Comparison of ENCODE assay signal across 24 cellular contexts in the genomic region with DNA sequence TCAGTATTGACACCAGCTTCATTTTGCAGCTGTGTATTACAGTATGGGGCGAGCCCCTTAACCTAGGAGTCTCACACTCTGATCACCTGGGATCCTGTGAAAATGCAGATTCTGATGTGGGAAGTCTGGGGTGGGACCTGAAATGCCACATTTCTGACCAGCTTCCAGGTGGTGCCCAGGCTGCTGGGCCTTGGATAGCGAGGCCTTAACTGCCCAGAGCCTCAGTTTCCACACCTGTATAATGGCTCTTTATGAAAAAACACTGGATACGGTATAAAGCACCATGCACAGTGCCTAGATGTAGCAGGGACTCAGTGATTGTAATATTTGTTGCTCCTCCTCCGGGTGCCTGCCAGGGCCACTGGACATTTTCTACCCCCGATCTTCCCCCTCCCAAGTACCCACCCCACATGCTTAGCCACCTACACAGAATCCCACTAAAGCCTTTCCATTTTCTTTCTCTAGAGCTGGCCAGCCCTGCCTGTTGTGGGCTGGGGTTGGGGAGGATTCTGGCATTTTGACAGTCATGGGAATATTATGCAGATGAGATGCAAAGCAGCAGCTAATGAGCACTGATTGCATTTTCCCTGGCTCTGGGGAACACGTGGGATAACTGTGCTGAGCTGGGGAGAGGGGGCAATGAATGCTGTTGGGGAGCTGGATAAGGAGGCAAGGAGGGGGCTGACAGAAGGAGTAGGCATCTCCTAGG. TPM values are rescaled to one million over a fixed set of nuclear protein-coding genes. Genes with fewer than 3 reads are reported as not detected.
A peak's percentile ranks its signal among the peaks of the same experiment; 100 is the strongest.
DNase-seq lines count a peak whose midpoint lies in the region; ATAC-seq, FAIRE-seq and TF ChIP-seq lines count a peak whose summit lies in the region.
"Had no signal": no experiment of that assay in that cellular context is flagged by ENCODE, and none has a peak within 500 bp of the region (broad histone marks: within the 10 kb centered on the region; RNA-seq: fewer than 3 reads in every experiment).

No MANE protein-coding gene starts in this region.

- H4K20me1 ChIP-seq in K562 (replicated peaks; ENCODE audit: control insufficient read depth, insufficient read depth, low read length) (no peaks in the 10 kb centered on the region), HepG2 (ENCODE audit: insufficient read depth, low read length) (no peaks in the 10 kb centered on the region), osteoblast (ENCODE audit: insufficient read depth, low read length) (no peaks in the 10 kb centered on the region)
- H4K20me1 ChIP-seq: BLaER1 had no signal

- FAIRE-seq in K562 (lab: Jason Lieb, UNC) (no peak), HepG2 (lab: Jason Lieb, UNC) (no peak)
- FAIRE-seq: A549 had no signal

- intact Hi-C loops in K562 (cut with micrococcal nuclease): no loop called here
- intact Hi-C loops in HepG2 (cut with micrococcal nuclease; ENCODE audit: unreplicated experiment): no loop called here

- DNase-seq in H7 (peak; percentile 26), K562 (ENCODE audit: extremely low read depth in 1 of 4, low spot score in 3 of 4) (no peak), HepG2 (ENCODE audit: low spot score) (no peak), osteoblast (ENCODE audit: insufficient read length, low spot score, missing footprints) (peak; percentile 55), coronary artery (ENCODE audit: low spot score) (no peak), occipital lobe (lab: John Stamatoyannopoulos, UW) (no peak)
- DNase-seq: CD4-positive, alpha-beta memory T cell; DMS153; GDM1; GM23248; NCI-H1092 treated with DMSO at 0.1 percent for 48 hours; NCI-H146; NCI-H2029 treated with DMSO at 0.1 percent for 48 hours; NCI-H2171 had no signal

- H2AFZ ChIP-seq in K562 (ENCODE audit: low read depth, low read length) (no peak overlapping the region), HepG2 (ENCODE audit: low read length) (no peak overlapping the region), osteoblast (ENCODE audit: low read length) (no peak overlapping the region)
- H2AFZ ChIP-seq: GM23248 had no signal

- H3K9ac ChIP-seq in K562 (ENCODE audit: insufficient read depth in 1 of 2, low read depth in 2 of 2, low read length in 2 of 2) (no peak overlapping the region), HepG2 (ENCODE audit: insufficient read depth, low read depth, low read length) (no peak overlapping the region)
- H3K9ac ChIP-seq: BLaER1, GM23248 had no signal

- H3K9me3 ChIP-seq in K562 (replicated peaks; ENCODE audit: control insufficient read depth, insufficient read depth, low read depth, low read length) (no peaks in the 10 kb centered on the region), HepG2 (ENCODE audit: low read length) (no peaks in the 10 kb centered on the region), osteoblast (ENCODE audit: low read depth, low read length) (no peaks in the 10 kb centered on the region)

- no peak overlapping the region for H3K27ac ChIP-seq in K562 (ENCODE audit: extremely low read depth, low read depth, low read length)
- H3K27ac ChIP-seq in HepG2 (ENCODE audit: extremely low read length, insufficient read depth, low read length): no peak overlapping the region
- H3K27ac ChIP-seq in osteoblast (ENCODE audit: low read depth, low read length): no peak overlapping the region
- H3K27ac ChIP-seq in coronary artery: no peak overlapping the region
- H3K27ac ChIP-seq: A549, BLaER1, GM23248, SJSA1 had no signal

- in situ Hi-C loops in K562 (cut with MboI): no loop called here
- in situ Hi-C loops in HepG2 (cut with HindIII; ENCODE audit: extremely low pct_ligation_motif_present, low pct_unique_long_range_greater_than_20kb): no loop called here

- WGBS in K562 (ENCODE audit: insufficient coverage, low coverage, missing lambda C conversion rate): 22% methylated on average over 6 of the region's 6 CpGs
- 28% methylated on average over 5 of the region's 6 CpGs for WGBS in HepG2 (ENCODE audit: low lambda C conversion rate)

- peaks cover 14% of the 10 kb centered on the region for H3K27me3 ChIP-seq in H7 (ENCODE audit: control insufficient read depth, insufficient read depth, low read length)
- H3K27me3 ChIP-seq in K562 (ENCODE audit: control insufficient read depth in 2 of 2, insufficient read depth in 2 of 2, low read length in 2 of 2): no peaks in the 10 kb centered on the region
- peaks cover 3 to 34% of the 10 kb centered on the region in 2 experiments; a peak in 3 of 5 replicates for H3K27me3 ChIP-seq in HepG2 (ENCODE audit: control insufficient read depth in 1 of 2, insufficient read depth in 2 of 2, low read length in 2 of 2)
- peaks cover 23% of the 10 kb centered on the region for H3K27me3 ChIP-seq in osteoblast (ENCODE audit: insufficient read depth, low read length)
- H3K27me3 ChIP-seq: BLaER1, SJSA1 had no signal

- H3K9me1 ChIP-seq in K562 (ENCODE audit: control insufficient read depth, insufficient read depth, low read length): peaks cover 4% of the 10 kb centered on the region

- CTCF ChIA-PET in K562 (lab: Yijun Ruan, JAX; ENCODE audit: low intra/inter-chr PET ratio) (no interaction called here), HepG2 (lab: Yijun Ruan, JAX; ENCODE audit: low intra/inter-chr PET ratio, low total read pairs) (no interaction called here)

- ATAC-seq in K562 (no peak), HepG2 (no peak), HG03354 (IDR thresholded peaks at IDR 0.05; ENCODE audit: poor library complexity, severe bottlenecking, unreplicated experiment) (no peak), HG02970 (IDR thresholded peaks at IDR 0.05; ENCODE audit: low FRiP score, unreplicated experiment) (no peak)
- ATAC-seq: A549, HCT116, Panc1 had no signal

- TF ChIP-seq RAD21 in K562 (CRISPR knock-in tag; conservative IDR thresholded peaks at IDR 0.05 in 1 of 2, IDR thresholded peaks at IDR 0.05 in 1 of 2): no peak
- TF ChIP-seq RAD21 in HepG2 (CRISPR knock-in tag; IDR thresholded peaks at IDR 0.05): no peak

- no TSS peak for BruUV-seq in K562 (replicated peaks; lab: Mats Ljungman, UMichigan)
- no TSS peak for BruUV-seq in HepG2 (replicated peaks; lab: Mats Ljungman, UMichigan)

- H3K79me2 ChIP-seq in K562 (ENCODE audit: control insufficient read depth, insufficient read depth, low read length): no peaks in the 10 kb centered on the region
- no peaks in the 10 kb centered on the region for H3K79me2 ChIP-seq in HepG2 (ENCODE audit: insufficient read depth, low read length)
- H3K79me2 ChIP-seq in osteoblast (ENCODE audit: insufficient read depth, low read length): no peaks in the 10 kb centered on the region

- TF ChIP-seq EP300 in K562 (IDR thresholded peaks at IDR 0.05; ENCODE audit: low read length): no peak
- TF ChIP-seq EP300 in HepG2 (IDR thresholded peaks at IDR 0.05; ENCODE audit: low read depth in 2 of 2, low read length in 2 of 2): no peak
- no peak for TF ChIP-seq EP300 in HepG2 (CRISPR knock-in tag; IDR thresholded peaks at IDR 0.05; ENCODE audit: borderline replicate concordance)

- no peak overlapping the region for H3K4me2 ChIP-seq in K562 (ENCODE audit: insufficient read depth, low read length)
- H3K4me2 ChIP-seq in HepG2 (ENCODE audit: low read depth, low read length): no peak overlapping the region
- H3K4me2 ChIP-seq in osteoblast (ENCODE audit: insufficient read depth, low read length): no peak overlapping the region
- H3K4me2 ChIP-seq: A549, BLaER1 had no signal

- peaks cover 10 to 27% of the 10 kb centered on the region in 2 experiments; a peak in 4 of 5 replicates for H3K4me1 ChIP-seq in K562 (replicated peaks in 1 of 2; ENCODE audit: control insufficient read depth in 2 of 2, insufficient read depth in 2 of 2, low read length in 2 of 2)
- no peaks in the 10 kb centered on the region for H3K4me1 ChIP-seq in HepG2 (ENCODE audit: insufficient read depth, low read length)
- no peaks in the 10 kb centered on the region for H3K4me1 ChIP-seq in osteoblast (ENCODE audit: insufficient read depth, low read length)
- H3K4me1 ChIP-seq: A549, SJSA1 had no signal

- no peak for TF ChIP-seq CTCF in K562 (IDR thresholded peaks at IDR 0.05 in 2 of 3, conservative IDR thresholded peaks at IDR 0.05 in 1 of 3; ENCODE audit: insufficient read depth in 2 of 3, low read depth in 1 of 3, low read length in 3 of 3)
- no peak for TF ChIP-seq CTCF in HepG2 (CRISPR knock-in tag; IDR thresholded peaks at IDR 0.05)
- TF ChIP-seq CTCF in osteoblast (IDR thresholded peaks at IDR 0.05; ENCODE audit: extremely low read depth, low read depth, low read length): no peak
- TF ChIP-seq CTCF in coronary artery (IDR thresholded peaks at IDR 0.05): no peak

- H3K4me3 ChIP-seq in H7 (ENCODE audit: insufficient read depth, low read depth, low read length): no peak overlapping the region
- H3K4me3 ChIP-seq in K562: no peak overlapping the region
- H3K4me3 ChIP-seq in HepG2 (replicated peaks in 1 of 3; ENCODE audit: insufficient read depth in 1 of 3, low read depth in 2 of 3, low read length in 3 of 3): no peak overlapping the region
- H3K4me3 ChIP-seq in osteoblast (ENCODE audit: insufficient read depth, low read length): no peak overlapping the region
- no peak overlapping the region for H3K4me3 ChIP-seq in coronary artery
- H3K4me3 ChIP-seq: A549, BLaER1, GM23248, SJSA1 had no signal

- no peaks in the 10 kb centered on the region for H3K36me3 ChIP-seq in H7 (replicated peaks; ENCODE audit: control insufficient read depth, insufficient read depth, low read length)
- no peaks in the 10 kb centered on the region for H3K36me3 ChIP-seq in K562 (ENCODE audit: control insufficient read depth, insufficient read depth, low read length)
- no peaks in the 10 kb centered on the region for H3K36me3 ChIP-seq in HepG2 (replicated peaks in 1 of 2; ENCODE audit: control insufficient read depth in 1 of 2, insufficient read depth in 2 of 2, low read length in 2 of 2)
- no peaks in the 10 kb centered on the region for H3K36me3 ChIP-seq in osteoblast (ENCODE audit: insufficient read depth, low read length)
- H3K36me3 ChIP-seq: BLaER1, SJSA1 had no signal

- TF ChIP-seq POLR2A in K562 (conservative IDR thresholded peaks at IDR 0.05) (no peak), HepG2 (IDR thresholded peaks at IDR 0.05; ENCODE audit: insufficient read depth in 1 of 2, low read depth in 2 of 2, low read length in 2 of 2) (no peak)

- POLR2A ChIA-PET in K562 (lab: Yijun Ruan, JAX) (interaction anchor here (0.6 to 0.8 kb wide), 2 partner anchors 11 to 15 kb away, joined by 3 to 5 read pairs; no protein-coding TSS in a partner anchor), HepG2 (lab: Yijun Ruan, JAX) (no interaction called here)

RNA-seq across cellular contexts. Expression of a gene that starts 44.8 kb away (rescaled TPM):
- total RNA-seq in H7 (2014; rRNA removed; shearing (Covaris generic)): 0.11 and 0.21 TPM in 2 replicates
- not detected in 2 replicates for total RNA-seq in K562 (2011; cell fraction: chromatin; rRNA removed; ENCODE audit: low replicate concordance)
- total RNA-seq in K562 (2011; cell fraction: nucleolus; rRNA removed): 0.13 TPM in 1 of 2 replicates, not detected in the other
- 0.29 TPM in 1 of 2 replicates, not detected in the other for total RNA-seq in K562 (2011; cell fraction: nucleoplasm; rRNA removed)
- total RNA-seq in K562 (2014; rRNA removed) (0.08 TPM in 1 of 2 replicates, not detected in the other), K562 (2014; rRNA removed; fragmentation: Illumina TruSeq; extraction: Trizol) (not detected in 2 replicates), K562 (2015; rRNA removed; fragmentation: Illumina TruSeq; extraction: Trizol) (0.11 and 0.15 TPM in 2 replicates), K562 (2021) (0.11 and 0.16 TPM in 2 replicates), HepG2 (2016; rRNA removed; fragmentation: Illumina TruSeq; extraction: Trizol) (not detected in 2 replicates), osteoblast (0.29 TPM in 1 of 2 replicates, not detected in the other), occipital lobe (not detected)
- polyA plus RNA-seq in K562 (2011; rRNA removed) (0.04 and 0.08 TPM in 2 replicates), K562 (2014; fragmentation: Illumina TruSeq; extraction: Trizol) (0.10 TPM in 1 of 2 replicates, not detected in the other), K562 (2014; fragmentation: Nextera tagmentation; extraction: Ambion mirVana) (not detected), K562 (2014; rRNA removed) (0.08 and 0.12 TPM in 2 replicates), HepG2 (2011; rRNA removed) (0.03 TPM in 1 of 2 replicates, not detected in the other)
- polyA plus RNA-seq in K562 (2011; cell fraction: cytosol; rRNA removed): 0.13 and 0.16 TPM in 2 replicates
- 0.23 and 0.35 TPM in 2 replicates for polyA plus RNA-seq in K562 (2011; cell fraction: nucleus; rRNA removed)
- 0.05 TPM in 1 of 2 replicates, not detected in the other for polyA plus RNA-seq in K562 (2012)
- polyA minus RNA-seq in K562 (2011; rRNA and poly(A)+ RNA removed): not detected in 2 replicates
- polyA minus RNA-seq in K562 (2011; cell fraction: cytosol; rRNA and poly(A)+ RNA removed): not detected in 2 replicates
- not detected in 2 replicates for polyA minus RNA-seq in K562 (2011; cell fraction: nucleus; rRNA and poly(A)+ RNA removed)
- total RNA-seq in HepG2 (2016; cell fraction: cytosol; rRNA removed; fragmentation: Illumina TruSeq; extraction: Trizol; ENCODE audit: low read depth): not detected in 2 replicates
- not detected in 2 replicates for total RNA-seq in HepG2 (2016; cell fraction: insoluble cytoplasmic fraction; rRNA removed; fragmentation: Illumina TruSeq; extraction: Trizol)
- not detected in 2 replicates for total RNA-seq in HepG2 (2016; cell fraction: membrane; rRNA removed; fragmentation: Illumina TruSeq; extraction: Trizol)
- not detected in 2 replicates for total RNA-seq in HepG2 (2016; cell fraction: nucleus; rRNA removed; fragmentation: Illumina TruSeq; extraction: Trizol)
- polyA plus RNA-seq in HepG2 (2011; cell fraction: cytosol; rRNA removed): not detected in 2 replicates
- 0.07 and 0.08 TPM in 2 replicates for polyA plus RNA-seq in HepG2 (2011; cell fraction: nucleus; rRNA removed)
- not detected in 2 replicates for polyA plus RNA-seq in HepG2 (2012)
- polyA plus RNA-seq in HepG2 (2016; cell fraction: cytosol; fragmentation: Illumina TruSeq; extraction: Trizol; ENCODE audit: low read depth): not detected in 2 replicates
- not detected in 2 replicates for polyA plus RNA-seq in HepG2 (2016; cell fraction: insoluble cytoplasmic fraction; fragmentation: Illumina TruSeq; extraction: Trizol; ENCODE audit: low read depth)
- polyA plus RNA-seq in HepG2 (2016; cell fraction: membrane; fragmentation: Illumina TruSeq; extraction: Trizol; ENCODE audit: low read depth): not detected in 2 replicates
- polyA plus RNA-seq in HepG2 (2016; cell fraction: nucleus; fragmentation: Illumina TruSeq; extraction: Trizol; ENCODE audit: insufficient read depth, low read depth): not detected in 2 replicates
- polyA minus RNA-seq in HepG2 (2011; rRNA and poly(A)+ RNA removed; ENCODE audit: low replicate concordance): not detected in 2 replicates
- not detected in 2 replicates for polyA minus RNA-seq in HepG2 (2011; cell fraction: cytosol; rRNA and poly(A)+ RNA removed)
- not detected in 2 replicates for polyA minus RNA-seq in HepG2 (2011; cell fraction: nucleus; rRNA and poly(A)+ RNA removed)
- total RNA-seq: CD4-positive, alpha-beta memory T cell; Daoy; GM23248; LHCN-M2; SJSA1 had no signal
- polyA plus RNA-seq: CD4-positive, alpha-beta memory T cell; GM23248; IgD-negative memory B cell had no signal

RNA-seq across cellular contexts. Expression of a gene that starts 45.5 kb away (rescaled TPM):
- 3.4 and 4.9 TPM in 2 replicates for total RNA-seq in H7 (2014; rRNA removed; shearing (Covaris generic))
- 1.5 and 2.1 TPM in 2 replicates for total RNA-seq in K562 (2011; cell fraction: chromatin; rRNA removed; ENCODE audit: low replicate concordance)
- 1.2 and 1.3 TPM in 2 replicates for total RNA-seq in K562 (2011; cell fraction: nucleolus; rRNA removed)
- total RNA-seq in K562 (2011; cell fraction: nucleoplasm; rRNA removed): 0.99 and 1.1 TPM in 2 replicates
- total RNA-seq in K562 (2014; rRNA removed) (0.41 and 0.45 TPM in 2 replicates), K562 (2014; rRNA removed; fragmentation: Illumina TruSeq; extraction: Trizol) (0.10 and 0.29 TPM in 2 replicates), K562 (2015; rRNA removed; fragmentation: Illumina TruSeq; extraction: Trizol) (0.22 and 0.23 TPM in 2 replicates), K562 (2021) (0.98 and 1.7 TPM in 2 replicates), HepG2 (2016; rRNA removed; fragmentation: Illumina TruSeq; extraction: Trizol) (not detected in 2 replicates), osteoblast (not detected in 2 replicates), occipital lobe (2.8 TPM)
- polyA plus RNA-seq in K562 (2011; rRNA removed) (1.1 and 1.4 TPM in 2 replicates), K562 (2014; fragmentation: Illumina TruSeq; extraction: Trizol) (0.79 and 1.4 TPM in 2 replicates), K562 (2014; fragmentation: Nextera tagmentation; extraction: Ambion mirVana) (under 1 TPM; 0.01 to 0.03 TPM), K562 (2014; rRNA removed) (0.98 and 1.2 TPM in 2 replicates), HepG2 (2011; rRNA removed) (not detected in 2 replicates)
- polyA plus RNA-seq in K562 (2011; cell fraction: cytosol; rRNA removed): 1.2 and 1.6 TPM in 2 replicates
- 2.2 and 3.4 TPM in 2 replicates for polyA plus RNA-seq in K562 (2011; cell fraction: nucleus; rRNA removed)
- polyA plus RNA-seq in K562 (2012): 0.90 and 1.2 TPM in 2 replicates
- polyA minus RNA-seq in K562 (2011; rRNA and poly(A)+ RNA removed): 0.98 and 1.1 TPM in 2 replicates
- 0.95 and 1.7 TPM in 2 replicates for polyA minus RNA-seq in K562 (2011; cell fraction: cytosol; rRNA and poly(A)+ RNA removed)
- polyA minus RNA-seq in K562 (2011; cell fraction: nucleus; rRNA and poly(A)+ RNA removed): 0.67 and 1.9 TPM in 2 replicates
- not detected in 2 replicates for total RNA-seq in HepG2 (2016; cell fraction: cytosol; rRNA removed; fragmentation: Illumina TruSeq; extraction: Trizol; ENCODE audit: low read depth)
- total RNA-seq in HepG2 (2016; cell fraction: insoluble cytoplasmic fraction; rRNA removed; fragmentation: Illumina TruSeq; extraction: Trizol): not detected in 2 replicates
- not detected in 2 replicates for total RNA-seq in HepG2 (2016; cell fraction: membrane; rRNA removed; fragmentation: Illumina TruSeq; extraction: Trizol)
- not detected in 2 replicates for total RNA-seq in HepG2 (2016; cell fraction: nucleus; rRNA removed; fragmentation: Illumina TruSeq; extraction: Trizol)
- 0.01 TPM in 1 of 2 replicates, not detected in the other for polyA plus RNA-seq in HepG2 (2011; cell fraction: cytosol; rRNA removed)
- not detected in 2 replicates for polyA plus RNA-seq in HepG2 (2011; cell fraction: nucleus; rRNA removed)
- polyA plus RNA-seq in HepG2 (2012): not detected in 2 replicates
- polyA plus RNA-seq in HepG2 (2016; cell fraction: cytosol; fragmentation: Illumina TruSeq; extraction: Trizol; ENCODE audit: low read depth): not detected in 2 replicates
- polyA plus RNA-seq in HepG2 (2016; cell fraction: insoluble cytoplasmic fraction; fragmentation: Illumina TruSeq; extraction: Trizol; ENCODE audit: low read depth): not detected in 2 replicates
- polyA plus RNA-seq in HepG2 (2016; cell fraction: membrane; fragmentation: Illumina TruSeq; extraction: Trizol; ENCODE audit: low read depth): not detected in 2 replicates
- not detected in 2 replicates for polyA plus RNA-seq in HepG2 (2016; cell fraction: nucleus; fragmentation: Illumina TruSeq; extraction: Trizol; ENCODE audit: insufficient read depth, low read depth)
- 0.04 and 0.05 TPM in 2 replicates for polyA minus RNA-seq in HepG2 (2011; rRNA and poly(A)+ RNA removed; ENCODE audit: low replicate concordance)
- polyA minus RNA-seq in HepG2 (2011; cell fraction: cytosol; rRNA and poly(A)+ RNA removed): not detected in 2 replicates
- polyA minus RNA-seq in HepG2 (2011; cell fraction: nucleus; rRNA and poly(A)+ RNA removed): not detected in 2 replicates
- total RNA-seq: Daoy, GM23248, LHCN-M2, SJSA1 had no signal
- polyA plus RNA-seq: GM23248, IgD-negative memory B cell had no signal

Comparison
In these comparisons a context has a peak if more than half of its experiments do, and no peak if none do; other contexts are left out.
1. DNase-seq: peak in H7 (single experiment) and osteoblast (single experiment); none in K562 (0 of 4), HepG2 (single experiment), coronary artery (single experiment) and occipital lobe (single experiment).